ENCODE assay signal across 10 cellular contexts in the genomic region with DNA sequence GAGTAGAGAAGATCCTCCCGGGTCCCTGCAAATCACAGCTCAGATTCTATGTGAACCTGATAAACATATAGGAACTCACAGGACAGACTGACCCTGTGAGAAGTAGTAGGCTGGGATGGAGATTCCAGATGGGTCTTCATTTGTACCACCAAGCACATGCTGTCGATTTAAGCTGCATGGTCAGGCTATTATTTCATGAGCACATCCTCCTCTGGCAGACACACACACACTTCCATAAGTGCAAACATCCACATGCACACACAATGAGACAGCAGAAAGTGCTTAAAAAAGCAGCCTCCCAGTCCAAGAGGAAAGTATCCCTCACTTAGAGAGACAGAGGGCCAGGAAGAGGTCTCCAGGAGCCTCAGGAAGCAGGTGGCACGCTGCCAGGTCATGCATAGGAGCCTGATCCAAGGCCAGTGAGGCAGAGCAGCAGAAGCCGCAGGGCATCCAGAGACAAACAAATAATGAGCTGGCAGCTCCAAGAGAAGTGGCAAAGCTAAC.
A peak's percentile ranks its signal among the peaks of the same experiment; 100 is the strongest.
DNase-seq lines count a peak whose midpoint lies in the region; ATAC-seq and TF ChIP-seq lines count a peak whose summit lies in the region.
"Had no signal": no experiment of that assay in that cellular context is flagged by ENCODE, and none has a peak within 500 bp of the region (broad histone marks: within the 10 kb centered on the region; RNA-seq: fewer than 3 reads in every experiment).

No MANE protein-coding gene starts in this region.

- H3K4me1 ChIP-seq in SJCRH30 (peaks cover 8% of the 10 kb centered on the region; the same call in 1 of the 2 replicates), upper lobe of right lung (no peaks in the 10 kb centered on the region)

- H3K27ac ChIP-seq in SJCRH30, result no peak overlapping the region
- H3K27ac ChIP-seq in upper lobe of right lung, result no peak overlapping the region

- no peak for TF ChIP-seq CTCF in upper lobe of right lung (IDR thresholded peaks at IDR 0.05)

- intact Hi-C loops in upper lobe of right lung (cut with DNase I), result no loop called here

- H3K36me3 ChIP-seq in SJCRH30 (no peaks in the 10 kb centered on the region), upper lobe of right lung (no peaks in the 10 kb centered on the region)

- H3K4me3 ChIP-seq in SJCRH30 (no peak overlapping the region), upper lobe of right lung (no peak overlapping the region)

- no peak for ATAC-seq in upper lobe of right lung

- H3K9me3 ChIP-seq in SJCRH30 (replicated peaks), result no peaks in the 10 kb centered on the region
- H3K9me3 ChIP-seq in upper lobe of right lung, result no peaks in the 10 kb centered on the region

- DNase-seq in COR-L47 (lab: John Stamatoyannopoulos, UW) (peak; percentile 91), NCI-H1105 treated with DMSO at 0.1 percent for 48 hours (lab: John Stamatoyannopoulos, UW) (peak; percentile 85), SJCRH30 (peak; percentile 57 to 68), iris pigment epithelial cell (ENCODE audit: low read depth) (peak; percentile 3), NCI-H1436 (lab: John Stamatoyannopoulos, UW) (no peak), upper lobe of right lung (no peak)
- DNase-seq in activated naive CD4-positive, alpha-beta T cell (lab: John Stamatoyannopoulos, UW), result no peak
- DNase-seq in activated CD8-positive, alpha-beta memory T cell treated with anti-CD3 and anti-CD28 coated beads, Interleukin-2, amount 50 U/mL, for 48 hours, result no peak
- DNase-seq: activated CD4-positive, alpha-beta memory T cell treated with anti-CD3 and anti-CD28 coated beads for 36 hours; KG1 had no signal

- no peaks in the 10 kb centered on the region for H3K27me3 ChIP-seq in SJCRH30
- no peaks in the 10 kb centered on the region for H3K27me3 ChIP-seq in upper lobe of right lung

Comparison
In these comparisons a context has a peak if more than half of its experiments do, and no peak if none do; other contexts are left out.
1. DNase-seq: peak in COR-L47 (single experiment), NCI-H1105 treated with DMSO at 0.1 percent for 48 hours (single experiment), SJCRH30 (2 of 2) and iris pigment epithelial cell (single experiment); none in activated naive CD4-positive, alpha-beta T cell (0 of 4), NCI-H1436 (single experiment), upper lobe of right lung (single experiment) and activated CD8-positive, alpha-beta memory T cell treated with anti-CD3 and anti-CD28 coated beads, Interleukin-2, amount 50 U/mL, for 48 hours (single experiment).